Comparison of ENCODE assay signal across 10 cellular contexts in the genomic region with DNA sequence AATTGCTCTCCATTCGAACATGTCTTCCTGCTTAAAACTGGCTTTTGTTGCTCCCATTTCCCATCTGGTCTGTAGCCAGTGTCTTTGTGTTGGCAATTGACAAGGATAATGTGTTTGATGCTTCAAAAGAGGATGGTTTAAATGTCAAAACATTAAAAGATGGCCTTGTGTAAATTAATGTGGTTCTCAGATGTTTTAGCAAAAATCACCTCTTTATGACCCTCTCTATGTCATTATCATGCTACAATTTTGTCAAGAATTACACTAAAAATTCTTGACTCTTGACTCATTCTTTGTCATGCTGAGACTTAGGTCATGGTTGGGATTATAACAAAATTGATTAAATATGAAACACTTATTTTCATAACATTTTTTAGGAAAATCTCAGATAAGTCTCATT. TPM values are rescaled to one million over a fixed set of nuclear protein-coding genes. Genes with fewer than 3 reads are reported as not detected.
A peak's percentile ranks its signal among the peaks of the same experiment; 100 is the strongest.
DNase-seq lines count a peak whose midpoint lies in the region; ATAC-seq and TF ChIP-seq lines count a peak whose summit lies in the region.
"Had no signal": no experiment of that assay in that cellular context is flagged by ENCODE, and none has a peak within 500 bp of the region (broad histone marks: within the 10 kb centered on the region; RNA-seq: fewer than 3 reads in every experiment).

No MANE protein-coding gene starts in this region.

- CTCF ChIA-PET in T-cell (lab: Charles Lee) = interaction anchor here in 1 of 2 donors (1.2 to 1.8 kb wide), 3 partner anchors 16 to 66 kb away, joined by 3 to 5 read pairs (median 3); no protein-coding TSS in a partner anchor
- CTCF ChIA-PET in CD8-positive, alpha-beta T cell (lab: Charles Lee) = interaction anchor here (0.7 to 1.2 kb wide), 4 partner anchors 32 to 171 kb away, joined by 3 read pairs; no protein-coding TSS in a partner anchor
- CTCF ChIA-PET in RWPE1 (lab: Yijun Ruan, JAX) = no interaction called here

- ATAC-seq in T-cell (replicated peaks in 1 of 4) (no peak), foreskin keratinocyte (peak; percentile 63)
- ATAC-seq in CD8-positive, alpha-beta T cell = no peak

- intact Hi-C loops in CD8-positive, alpha-beta T cell (cut with DNase I, micrococcal nuclease) = loop anchor here in 1 of 2 experiments (2.0 kb wide), 1 partner anchor 17 kb away; no protein-coding TSS in a partner anchor

- peaks cover 83% of the 10 kb centered on the region for H3K4me1 Mint-ChIP-seq in activated naive CD4-positive, alpha-beta T cell treated with anti-CD3 and anti-CD28 coated beads, Interleukin-2, amount 50 U/mL, for 24 hours
- H3K4me1 Mint-ChIP-seq in T-cell = peaks cover 78 to 82% (median 80%) of the 10 kb centered on the region in 3 donors
- H3K4me1 Mint-ChIP-seq in glutamatergic neuron (ENCODE audit: low read depth, unreplicated experiment) = peaks cover 17% of the 10 kb centered on the region
- H3K4me1 Mint-ChIP-seq in CD8-positive, alpha-beta T cell (ENCODE audit: low read depth) = peaks cover 74% of the 10 kb centered on the region

- no peak overlapping the region for H3K4me3 ChIP-seq in CD8-positive, alpha-beta T cell (ENCODE audit: low read depth, low read length)

- no peaks in the 10 kb centered on the region for H3K27me3 ChIP-seq in foreskin keratinocyte
- no peaks in the 10 kb centered on the region for H3K27me3 ChIP-seq in CD8-positive, alpha-beta T cell (ENCODE audit: insufficient read depth, low read length)

- no peaks in the 10 kb centered on the region for H3K9me3 ChIP-seq in CD8-positive, alpha-beta T cell (ENCODE audit: low read length)

- H3K27ac Mint-ChIP-seq in activated naive CD4-positive, alpha-beta T cell treated with anti-CD3 and anti-CD28 coated beads, Interleukin-2, amount 50 U/mL, for 24 hours = peak overlapping the region; percentile 96
- H3K27ac Mint-ChIP-seq in T-cell = peak overlapping the region; percentile 57 to 74
- no peak overlapping the region for H3K27ac Mint-ChIP-seq in glutamatergic neuron (ENCODE audit: unreplicated experiment)
- H3K27ac Mint-ChIP-seq in CD8-positive, alpha-beta T cell = no peak overlapping the region

- H3K27ac ChIP-seq in foreskin keratinocyte (no peak overlapping the region), RWPE1 (no peak overlapping the region)
- no peak overlapping the region for H3K27ac ChIP-seq in CD8-positive, alpha-beta T cell (ENCODE audit: low read depth, low read length)

- no peaks in the 10 kb centered on the region for H3K27me3 Mint-ChIP-seq in activated naive CD4-positive, alpha-beta T cell treated with anti-CD3 and anti-CD28 coated beads, Interleukin-2, amount 50 U/mL, for 24 hours
- H3K27me3 Mint-ChIP-seq in T-cell (no peaks in the 10 kb centered on the region), glutamatergic neuron (ENCODE audit: unreplicated experiment) (no peaks in the 10 kb centered on the region)
- H3K27me3 Mint-ChIP-seq in CD8-positive, alpha-beta T cell (ENCODE audit: low read depth) = no peaks in the 10 kb centered on the region

- peaks cover 25% of the 10 kb centered on the region for H3K36me3 Mint-ChIP-seq in activated naive CD4-positive, alpha-beta T cell treated with anti-CD3 and anti-CD28 coated beads, Interleukin-2, amount 50 U/mL, for 24 hours
- H3K36me3 Mint-ChIP-seq in T-cell (peaks cover 46% of the 10 kb centered on the region), glutamatergic neuron (ENCODE audit: unreplicated experiment) (no peaks in the 10 kb centered on the region)
- peaks cover 56% of the 10 kb centered on the region for H3K36me3 Mint-ChIP-seq in CD8-positive, alpha-beta T cell

- H3K4me3 Mint-ChIP-seq in activated naive CD4-positive, alpha-beta T cell treated with anti-CD3 and anti-CD28 coated beads, Interleukin-2, amount 50 U/mL, for 24 hours = peak overlapping the region; percentile 75
- H3K4me3 Mint-ChIP-seq in T-cell (no peak overlapping the region), glutamatergic neuron (ENCODE audit: unreplicated experiment) (no peak overlapping the region)
- no peak overlapping the region for H3K4me3 Mint-ChIP-seq in CD8-positive, alpha-beta T cell
- H3K4me3 Mint-ChIP-seq: neural crest cell had no signal

- peaks cover 5% of the 10 kb centered on the region for H3K9me3 Mint-ChIP-seq in activated naive CD4-positive, alpha-beta T cell treated with anti-CD3 and anti-CD28 coated beads, Interleukin-2, amount 50 U/mL, for 24 hours
- H3K9me3 Mint-ChIP-seq in T-cell (no peaks in the 10 kb centered on the region), glutamatergic neuron (ENCODE audit: unreplicated experiment) (peaks cover 2% of the 10 kb centered on the region)
- no peaks in the 10 kb centered on the region for H3K9me3 Mint-ChIP-seq in CD8-positive, alpha-beta T cell

- peaks cover 5% of the 10 kb centered on the region for H3K36me3 ChIP-seq in CD8-positive, alpha-beta T cell (ENCODE audit: insufficient read depth, low read length)

- TF ChIP-seq CTCF in foreskin keratinocyte (conservative IDR thresholded peaks at IDR 0.05) = no peak
- TF ChIP-seq CTCF in glutamatergic neuron (IDR thresholded peaks at IDR 0.05; ENCODE audit: partially characterized antibody, unreplicated experiment) = no peak
- no peak for TF ChIP-seq CTCF in CD8-positive, alpha-beta T cell (IDR thresholded peaks at IDR 0.05)
- TF ChIP-seq CTCF in RWPE1 (conservative IDR thresholded peaks at IDR 0.05; ENCODE audit: low read depth) = no peak

- POLR2A ChIA-PET in T-cell (lab: Charles Lee) (interaction anchor here (0.6 to 1.2 kb wide), 3 partner anchors 11 to 34 kb away, joined by 3 to 4 read pairs (median 3); no protein-coding TSS in a partner anchor), RWPE1 (lab: Yijun Ruan, JAX; ENCODE audit: low non-redundant PET) (no interaction called here)
- POLR2A ChIA-PET in CD8-positive, alpha-beta T cell (lab: Charles Lee) = interaction anchor here (1.0 to 1.5 kb wide), 2 partner anchors 9 to 25 kb away, joined by 3 to 5 read pairs; no protein-coding TSS in a partner anchor

- peaks cover 23% of the 10 kb centered on the region for H3K4me1 ChIP-seq in foreskin keratinocyte
- peaks cover 18% of the 10 kb centered on the region for H3K4me1 ChIP-seq in CD8-positive, alpha-beta T cell (ENCODE audit: insufficient read depth, low read length)

- DNase-seq in activated naive CD4-positive, alpha-beta T cell treated with anti-CD3 and anti-CD28 coated beads, Interleukin-2, amount 50 U/mL, for 16 hours = no peak
- DNase-seq in T-cell (no peak), foreskin keratinocyte (peak in 1 of 2 donors; percentile 59), stromal cell of bone marrow (ENCODE audit: low read depth) (peak; percentile 47), glutamatergic neuron (no peak), RWPE1 (ENCODE audit: low spot score) (no peak)
- DNase-seq in CD8-positive, alpha-beta T cell = no peak
- DNase-seq: NCI-H1694 treated with DMSO at 0.1 percent for 48 hours had no signal

RNA-seq across cellular contexts. Expression of a gene that starts 47.4 kb away (rescaled TPM):
- 100 to 1,000 TPM in 1 of 5 donors, 10 to 100 TPM in 4; 60.7 to 115 (median 72.6) TPM for total RNA-seq in T-cell
- total RNA-seq in foreskin keratinocyte = 10.5 and 13.4 TPM in 2 replicates
- polyA plus RNA-seq in foreskin keratinocyte = 3.8 and 4.1 TPM in 2 replicates
- 60.2 TPM for total RNA-seq in glutamatergic neuron (ENCODE audit: unreplicated experiment)
- total RNA-seq in CD8-positive, alpha-beta T cell = 10 to 100 TPM; 80.8 to 83.1 TPM

Comparison
In these comparisons a context has a peak if more than half of its experiments do, and no peak if none do; other contexts are left out.
1. H3K27ac Mint-ChIP-seq: peak in activated naive CD4-positive, alpha-beta T cell treated with anti-CD3 and anti-CD28 coated beads, Interleukin-2, amount 50 U/mL, for 24 hours (single experiment) and T-cell (2 of 2); none in glutamatergic neuron (single experiment) and CD8-positive, alpha-beta T cell (single experiment).